Comparison of ENCODE assay signal across 8 cellular contexts in the genomic region with DNA sequence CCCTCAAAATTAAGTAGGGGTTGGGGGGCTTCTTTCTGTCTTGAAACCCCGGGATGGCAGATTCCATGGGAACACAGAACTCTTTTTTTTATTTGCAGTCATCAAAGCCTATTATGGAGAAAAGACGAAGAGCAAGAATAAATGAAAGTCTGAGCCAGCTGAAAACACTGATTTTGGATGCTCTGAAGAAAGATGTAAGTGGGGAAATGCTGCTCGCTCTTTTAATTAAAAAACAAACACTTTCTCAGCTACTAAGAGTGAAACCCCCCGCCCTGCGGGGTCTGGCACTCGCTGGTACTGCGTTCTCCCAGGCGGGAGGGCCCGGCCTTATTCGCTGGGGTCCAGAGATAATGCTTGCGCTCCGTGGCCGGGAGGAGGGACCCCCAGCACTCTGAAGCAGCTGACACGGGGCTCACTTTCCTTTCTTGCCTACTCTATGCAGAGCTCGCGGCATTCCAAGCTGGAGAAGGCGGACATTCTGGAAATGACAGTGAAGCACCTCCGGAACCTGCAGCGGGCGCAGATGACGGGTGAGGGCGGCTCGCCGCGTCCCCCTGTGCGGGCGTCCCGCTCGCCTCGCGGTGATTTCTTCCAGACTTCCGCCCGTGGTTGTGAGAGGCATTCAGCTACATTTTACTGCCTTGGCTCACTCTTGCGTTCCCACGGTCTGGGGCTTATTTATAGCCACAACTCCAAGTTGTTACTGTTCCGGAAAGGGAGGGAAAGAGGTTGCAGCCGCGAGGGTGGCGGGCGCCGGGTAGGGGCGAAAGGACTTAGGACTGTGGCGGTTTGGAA. TPM values are rescaled to one million over a fixed set of nuclear protein-coding genes. Genes with fewer than 3 reads are reported as not detected.
DNase-seq lines count a peak whose midpoint lies in the region; ATAC-seq and TF ChIP-seq lines count a peak whose summit lies in the region.

No MANE protein-coding gene starts in this region.

- H3K4me1 ChIP-seq in heart right ventricle (peaks cover 9 to 77% (median 56%) of the 10 kb centered on the region in 9 donors), rectal smooth muscle tissue (ENCODE audit: control insufficient read depth, insufficient read depth, low read length) (peaks cover 18% of the 10 kb centered on the region)

- peak; percentile 72 for DNase-seq in DMS53 (lab: John Stamatoyannopoulos, UW)
- DNase-seq in DMS53 treated with DMSO at 0.1 percent for 48 hours (lab: John Stamatoyannopoulos, UW; ENCODE audit: unreplicated experiment), result no peak
- DNase-seq in NCI-H526 treated with DMSO at 0.1 percent for 48 hours (lab: John Stamatoyannopoulos, UW), result peak; percentile 45
- peak in 1 of 2 donors; percentile 64 for DNase-seq in heart right ventricle

- H3K27ac ChIP-seq in heart right ventricle (peak overlapping the region; percentile 86 to 99 (median 96)), rectal smooth muscle tissue (ENCODE audit: low read depth, low read length) (peak overlapping the region; percentile 93)

- H3K27me3 ChIP-seq in heart right ventricle (peaks cover 0 to 89% (median 0%) of the 10 kb centered on the region in 7 donors), rectal smooth muscle tissue (ENCODE audit: control insufficient read depth, insufficient read depth, low read length) (no peaks in the 10 kb centered on the region)

- peaks cover 41% of the 10 kb centered on the region for H3K4me1 Mint-ChIP-seq in activated naive CD8-positive, alpha-beta T cell (ENCODE audit: low read depth)

- peak overlapping the region; percentile 86 for H3K4me3 Mint-ChIP-seq in activated naive CD8-positive, alpha-beta T cell

- peaks cover 0 to 10% (median 0%) of the 10 kb centered on the region in 9 donors for H3K36me3 ChIP-seq in heart right ventricle
- H3K36me3 ChIP-seq in rectal smooth muscle tissue (ENCODE audit: control insufficient read depth, insufficient read depth, low read length), result no peaks in the 10 kb centered on the region

- no peaks in the 10 kb centered on the region for H3K9me3 Mint-ChIP-seq in activated naive CD8-positive, alpha-beta T cell (ENCODE audit: low read depth)

- intact Hi-C loops in heart right ventricle (cut with DNase I), result loop anchor here in 9 of 10 donors (2.0 to 10.0 kb wide), 13 partner anchors 62 to 469 kb away; no protein-coding TSS in a partner anchor

- H3K9me3 ChIP-seq in heart right ventricle, result no peaks in the 10 kb centered on the region

- H3K27me3 Mint-ChIP-seq in activated naive CD8-positive, alpha-beta T cell, result peaks cover 31% of the 10 kb centered on the region

- H3K4me3 ChIP-seq in heart right ventricle, result peak overlapping the region; percentile 60 to 94 (median 76)
- H3K4me3 ChIP-seq in rectal smooth muscle tissue (ENCODE audit: low read length), result peak overlapping the region; percentile 75

- ATAC-seq in heart right ventricle, result peak in 6 of 8 donors; percentile 0 to 22 (median 16)
- ATAC-seq in GM21515 (IDR thresholded peaks at IDR 0.05; ENCODE audit: unreplicated experiment), result no peak
- ATAC-seq in GM19467 (IDR thresholded peaks at IDR 0.05; ENCODE audit: unreplicated experiment), result no peak

- H3K36me3 Mint-ChIP-seq in activated naive CD8-positive, alpha-beta T cell, result no peaks in the 10 kb centered on the region

- no peak for TF ChIP-seq CTCF in heart right ventricle (IDR thresholded peaks at IDR 0.05)

- no peak overlapping the region for H3K27ac Mint-ChIP-seq in activated naive CD8-positive, alpha-beta T cell

- 0 to 1% methylated on average over 43 of the region's 43 CpGs for WGBS in heart right ventricle, 2 donors

- peak overlapping the region; percentile 39 for H3K9ac ChIP-seq in rectal smooth muscle tissue (ENCODE audit: low read length)

RNA-seq across cellular contexts. Expression of gene HES1, which starts 0.8 kb away (rescaled TPM):
- 10 to 100 TPM in 9 of 10 donors, 1 to 10 TPM in 1; 6.8 to 43.2 (median 22.0) TPM for total RNA-seq in heart right ventricle
- polyA plus RNA-seq in heart right ventricle, result 10 to 100 TPM; 11.2 to 22.8 TPM

Comparison
In these comparisons a context has a peak if more than half of its experiments do, and no peak if none do; other contexts are left out.
1. ATAC-seq: peak in heart right ventricle (6 of 8); none in GM21515 (single experiment) and GM19467 (single experiment).